In the genomic region with DNA sequence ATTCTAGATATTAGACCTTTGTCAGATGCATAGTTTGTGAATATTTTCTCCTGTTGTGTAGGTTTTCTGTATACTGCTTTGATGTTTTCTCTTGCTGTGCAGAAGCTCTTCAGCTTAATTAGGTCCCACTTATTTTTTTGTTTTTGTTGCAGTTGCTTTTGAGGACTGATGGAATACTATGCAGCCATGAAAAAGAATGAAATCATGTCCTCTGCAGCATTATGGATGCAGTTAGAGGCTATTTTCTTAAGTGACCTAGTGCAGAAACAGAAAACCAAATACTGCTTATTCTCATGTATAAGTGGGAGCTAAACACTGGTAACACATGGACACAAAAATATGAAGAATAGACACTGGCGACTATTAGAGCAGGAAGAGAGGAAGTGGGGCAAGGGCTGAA, we compare ENCODE assay signal across 28 cellular contexts.
"Had no signal": no experiment of that assay in that cellular context is flagged by ENCODE, and none has a peak within 500 bp of the region (broad histone marks: within the 10 kb centered on the region; RNA-seq: fewer than 3 reads in every experiment).

No MANE protein-coding gene starts in this region.

- H3K27ac Mint-ChIP-seq: stimulated activated effector memory CD8-positive, alpha-beta T cell treated with anti-CD3 and anti-CD28 coated beads, Interleukin-12 subunit alpha, Interleukin-12 subunit beta, amount 100 ng/mL, for 72 hours; stimulated activated memory B cell treated with anti-CD40 and anti-IgM and Interleukin-4, amounts not matched to agents 10 μg/mL and 1 μg/mL and 100 μg/mL, for 72 hours; stimulated activated naive B cell treated with anti-CD40 and anti-IgM and Interleukin-4, amounts not matched to agents 10 μg/mL and 1 μg/mL and 100 μg/mL, for 72 hours; stimulated activated naive CD8-positive, alpha-beta T cell treated with anti-CD3 and anti-CD28 coated beads, Interleukin-15, amount 100 ng/mL, for 72 hours; stimulated activated naive CD8-positive, alpha-beta T cell treated with anti-CD3 and anti-CD28 coated beads, Interleukin-15, Interleukin-2, amounts not matched to agents 100 ng/mL and 50 ng/mL, for 24 hours; type B pancreatic cell had no signal

- H3K36me3 Mint-ChIP-seq: stimulated activated effector memory CD8-positive, alpha-beta T cell treated with anti-CD3 and anti-CD28 coated beads, Interleukin-12 subunit alpha, Interleukin-12 subunit beta, amount 100 ng/mL, for 72 hours; stimulated activated memory B cell treated with anti-CD40 and anti-IgM and Interleukin-4, amounts not matched to agents 10 μg/mL and 1 μg/mL and 100 μg/mL, for 72 hours; stimulated activated naive B cell treated with anti-CD40 and anti-IgM and Interleukin-4, amounts not matched to agents 10 μg/mL and 1 μg/mL and 100 μg/mL, for 72 hours; type B pancreatic cell had no signal

- DNase-seq: stimulated activated CD4-positive, alpha-beta T cell treated with anti-CD3 and anti-CD28 coated beads, Interleukin-2, amount 100 ng/mL, for 48 hours; stimulated activated CD4-positive, alpha-beta T cell treated with anti-CD3 and anti-CD28 coated beads, Interleukin-4, amount 100 ng/mL, for 1 hour; stimulated activated CD4-positive, alpha-beta T cell treated with anti-CD3 and anti-CD28 coated beads, Interleukin-4, amount 100 ng/mL, for 24 hours; stimulated activated CD4-positive, alpha-beta T cell treated with anti-CD3 and anti-CD28 coated beads, Interleukin-4, amount 100 ng/mL, for 4 hours; stimulated activated naive B cell treated with anti-CD40 and anti-IgM and Interleukin-4, amounts not matched to agents 10 μg/mL and 1 μg/mL and 100 μg/mL, for 72 hours; stimulated activated naive CD4-positive, alpha-beta T cell; stimulated activated naive CD4-positive, alpha-beta T cell treated with Interleukin-2 at 50 U/mL for 16 hours; stimulated activated naive CD8-positive, alpha-beta T cell treated with anti-CD3 and anti-CD28 coated beads, Interleukin-15, amount 100 ng/mL, for 72 hours; stimulated activated naive CD8-positive, alpha-beta T cell treated with anti-CD3 and anti-CD28 coated beads, Interleukin-15, Interleukin-2, amounts not matched to agents 100 U/mL and 50 U/mL, for 24 hours; stomach; substantia nigra; testis; thyroid gland; tibial artery; transverse colon; trophoblast cell; upper lobe of left lung; upper lobe of right lung; uterus had no signal

- H3K4me3 Mint-ChIP-seq: stimulated activated effector memory CD8-positive, alpha-beta T cell treated with anti-CD3 and anti-CD28 coated beads, Interleukin-12 subunit alpha, Interleukin-12 subunit beta, amount 100 ng/mL, for 72 hours; stimulated activated memory B cell treated with anti-CD40 and anti-IgM and Interleukin-4, amounts not matched to agents 10 μg/mL and 1 μg/mL and 100 μg/mL, for 72 hours; stimulated activated naive B cell treated with anti-CD40 and anti-IgM and Interleukin-4, amounts not matched to agents 10 μg/mL and 1 μg/mL and 100 μg/mL, for 72 hours; stimulated activated naive CD8-positive, alpha-beta T cell treated with anti-CD3 and anti-CD28 coated beads, Interleukin-15, amount 100 ng/mL, for 72 hours; stimulated activated naive CD8-positive, alpha-beta T cell treated with anti-CD3 and anti-CD28 coated beads, Interleukin-15, Interleukin-2, amounts not matched to agents 100 ng/mL and 50 ng/mL, for 24 hours; type B pancreatic cell had no signal

- H3K4me1 ChIP-seq: stomach, suprapubic skin, testis, thyroid gland, tibial artery, tibial nerve, transverse colon, upper lobe of left lung, upper lobe of right lung, uterus, vagina had no signal

- ATAC-seq: stimulated activated effector memory CD8-positive, alpha-beta T cell treated with anti-CD3 and anti-CD28 coated beads, Interleukin-12 subunit alpha, Interleukin-12 subunit beta, amount 100 ng/mL, for 72 hours; stimulated activated memory B cell treated with anti-CD40 and anti-IgM and Interleukin-4, amounts not matched to agents 10 μg/mL and 1 μg/mL and 100 μg/mL, for 72 hours; stimulated activated naive B cell treated with anti-CD40 and anti-IgM and Interleukin-4, amounts not matched to agents 10 μg/mL and 1 μg/mL and 100 μg/mL, for 72 hours; stimulated activated naive CD8-positive, alpha-beta T cell treated with anti-CD3 and anti-CD28 coated beads, Interleukin-15, amount 100 ng/mL, for 72 hours; stimulated activated naive CD8-positive, alpha-beta T cell treated with anti-CD3 and anti-CD28 coated beads, Interleukin-15, Interleukin-2, amounts not matched to agents 100 U/mL and 50 U/mL, for 24 hours; upper lobe of right lung had no signal

- H3K27me3 Mint-ChIP-seq: stimulated activated memory B cell treated with anti-CD40 and anti-IgM and Interleukin-4, amounts not matched to agents 10 μg/mL and 1 μg/mL and 100 μg/mL, for 72 hours; stimulated activated naive B cell treated with anti-CD40 and anti-IgM and Interleukin-4, amounts not matched to agents 10 μg/mL and 1 μg/mL and 100 μg/mL, for 72 hours; stimulated activated naive CD8-positive, alpha-beta T cell treated with anti-CD3 and anti-CD28 coated beads, Interleukin-15, amount 100 ng/mL, for 72 hours; stimulated activated naive CD8-positive, alpha-beta T cell treated with anti-CD3 and anti-CD28 coated beads, Interleukin-15, Interleukin-2, amounts not matched to agents 100 ng/mL and 50 ng/mL, for 24 hours; type B pancreatic cell had no signal

- H3K9me3 ChIP-seq: stomach, suprapubic skin, testis, thoracic aorta, thyroid gland, tibial artery, tibial nerve, upper lobe of left lung, upper lobe of right lung, uterus, vagina had no signal

- H3K27ac ChIP-seq: stomach, suprapubic skin, testis, thoracic aorta, thyroid gland, tibial artery, tibial nerve, transverse colon, upper lobe of left lung, upper lobe of right lung, uterus, vagina had no signal

- H3K36me3 ChIP-seq: stomach, suprapubic skin, thoracic aorta, thyroid gland, tibial artery, tibial nerve, transverse colon, upper lobe of left lung, upper lobe of right lung, uterus, vagina had no signal

- FAIRE-seq: urothelium cell line had no signal

- H3K4me1 Mint-ChIP-seq: stimulated activated effector memory CD8-positive, alpha-beta T cell treated with anti-CD3 and anti-CD28 coated beads, Interleukin-12 subunit alpha, Interleukin-12 subunit beta, amount 100 ng/mL, for 72 hours; stimulated activated memory B cell treated with anti-CD40 and anti-IgM and Interleukin-4, amounts not matched to agents 10 μg/mL and 1 μg/mL and 100 μg/mL, for 72 hours; stimulated activated naive B cell treated with anti-CD40 and anti-IgM and Interleukin-4, amounts not matched to agents 10 μg/mL and 1 μg/mL and 100 μg/mL, for 72 hours; stimulated activated naive CD8-positive, alpha-beta T cell treated with anti-CD3 and anti-CD28 coated beads, Interleukin-15, amount 100 ng/mL, for 72 hours had no signal

- H3K9me3 Mint-ChIP-seq: stimulated activated naive CD8-positive, alpha-beta T cell treated with anti-CD3 and anti-CD28 coated beads, Interleukin-15, amount 100 ng/mL, for 72 hours had no signal

- H3K27me3 ChIP-seq: stomach, suprapubic skin, testis, thyroid gland, tibial nerve, transverse colon, upper lobe of left lung, upper lobe of right lung, uterus, vagina had no signal

- H3K4me3 ChIP-seq: stomach, suprapubic skin, testis, thoracic aorta, thyroid gland, tibial artery, tibial nerve, transverse colon, upper lobe of left lung, upper lobe of right lung, uterus, vagina had no signal
